ENCODE assay signal across 12 cellular contexts in the genomic region with DNA sequence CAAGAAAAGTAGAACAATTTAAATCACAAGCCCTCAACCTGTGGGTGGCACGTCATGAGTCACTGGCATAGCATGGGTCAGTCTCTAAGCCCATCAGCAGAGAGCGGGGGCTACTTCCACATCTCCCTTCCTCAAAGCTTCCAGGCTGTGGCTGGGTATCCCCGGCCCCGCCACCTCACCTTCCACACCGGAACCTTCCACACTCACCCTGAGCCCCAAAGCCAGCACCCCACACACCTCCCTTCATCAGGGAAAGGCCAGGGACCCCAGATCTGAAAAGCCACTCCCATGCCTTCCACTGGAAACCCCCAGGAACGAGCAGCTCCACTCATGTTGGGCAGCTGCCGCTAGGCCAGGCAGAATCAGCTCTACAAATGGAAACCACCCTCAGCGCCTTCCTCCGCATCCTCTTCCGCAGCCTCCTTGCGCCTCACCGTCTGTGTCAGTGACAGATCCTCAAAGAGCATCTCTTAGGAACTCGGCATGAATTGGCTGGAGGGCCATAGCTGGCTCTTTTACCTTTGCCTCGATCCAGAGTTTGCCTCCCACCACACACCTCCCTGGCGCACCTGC.
"Had no signal": no experiment of that assay in that cellular context is flagged by ENCODE, and none has a peak within 500 bp of the region (broad histone marks: within the 10 kb centered on the region; RNA-seq: fewer than 3 reads in every experiment).

No MANE protein-coding gene starts in this region.

- H3K27ac ChIP-seq: right atrium auricular region, suprapubic skin had no signal

- DNase-seq: activated naive CD8-positive, alpha-beta T cell treated with anti-CD3 and anti-CD28 coated beads, Interleukin-2, amount 10 ng/mL, durations not matched to agents 7 days and 5 days; naive thymus-derived CD4-positive, alpha-beta T cell; stimulated activated CD4-positive, alpha-beta T cell treated with anti-CD3 and anti-CD28 coated beads, Interleukin-15, amount 100 ng/mL, for 24 hours; stimulated activated CD4-positive, alpha-beta T cell treated with anti-CD3 and anti-CD28 coated beads, Interleukin-4, amount 100 ng/mL, for 24 hours; stimulated activated naive CD4-positive, alpha-beta T cell; T-helper 17 cell had no signal

- ATAC-seq: esophagus mucosa; naive thymus-derived CD4-positive, alpha-beta T cell; T-helper 17 cell had no signal

- H3K9me3 ChIP-seq: right atrium auricular region, suprapubic skin had no signal

- H3K4me3 ChIP-seq: right atrium auricular region, skin epidermis, suprapubic skin had no signal

- H3K27ac Mint-ChIP-seq: activated naive CD8-positive, alpha-beta T cell treated with anti-CD3 and anti-CD28 coated beads, Interleukin-2, amount 10 ng/mL, durations not matched to agents 7 days and 5 days; activated T-helper 1 cell treated with anti-CD3 and anti-CD28 coated beads, Interleukin-12 subunit alpha, Interleukin-12 subunit beta, Interleukin-2, Interleukin-4 antibody, amounts not matched to agents 30 ng/mL and 10 ng/mL and 1 ng/mL, durations not matched to agents 14 hours and 24 hours and 36 hours; progenitor cell of endocrine pancreas; T-helper 17 cell had no signal

- H3K36me3 ChIP-seq: right atrium auricular region, suprapubic skin had no signal

- H3K4me3 Mint-ChIP-seq: activated naive CD8-positive, alpha-beta T cell treated with anti-CD3 and anti-CD28 coated beads, Interleukin-2, amount 10 ng/mL, durations not matched to agents 7 days and 5 days; activated T-helper 1 cell treated with anti-CD3 and anti-CD28 coated beads, Interleukin-12 subunit alpha, Interleukin-12 subunit beta, Interleukin-2, Interleukin-4 antibody, amounts not matched to agents 30 ng/mL and 10 ng/mL and 1 ng/mL, durations not matched to agents 14 hours and 24 hours and 36 hours; naive thymus-derived CD4-positive, alpha-beta T cell; T-helper 17 cell had no signal

- H3K27me3 ChIP-seq: right atrium auricular region had no signal
